ENCODE assay signal across 1 cellular context in genomic region chr6:25341923-25342619, GRCh38.
TF ChIP-seq lines count a peak whose summit lies in the region.

No MANE protein-coding gene starts in this region.

TF ChIP-seq in H1, 55 proteins besides CTCF, POLR2A, EP300 and RAD21:
- TF ChIP-seq ASH2L (IDR thresholded peaks at IDR 0.05; ENCODE audit: low read length) (no peak), NANOG (IDR thresholded peaks at IDR 0.05; ENCODE audit: insufficient read depth, low read depth, low read length, poor library complexity, severe bottlenecking) (peak; percentile 58), POU5F1 (IDR thresholded peaks at IDR 0.05; ENCODE audit: low read depth, low read length) (peak; percentile 73; the same call in 1 of the 2 replicates), CREB1 (IDR thresholded peaks at IDR 0.05) (no peak), TAF1 (IDR thresholded peaks at IDR 0.05; ENCODE audit: low read depth, low read length) (no peak), FOSL1 (IDR thresholded peaks at IDR 0.05; ENCODE audit: insufficient read depth, low read depth, low read length) (no peak), EGR1 (IDR thresholded peaks at IDR 0.05; ENCODE audit: borderline replicate concordance, low read depth, low read length) (0 out of 2 replicates have a peak, but pooled peaks have one; percentile 7), TEAD4 (IDR thresholded peaks at IDR 0.05; ENCODE audit: low read depth, low read length) (peak; percentile 43; the same call in 1 of the 2 replicates), KDM1A (IDR thresholded peaks at IDR 0.05; ENCODE audit: borderline replicate concordance, low read length) (no peak), JUN (IDR thresholded peaks at IDR 0.05; ENCODE audit: low read depth, low read length) (no peak), HDAC2 (IDR thresholded peaks at IDR 0.05; ENCODE audit: borderline replicate concordance in 1 of 2, low read depth in 2 of 2, low read length in 2 of 2) (no peak), TCF12 (IDR thresholded peaks at IDR 0.05; ENCODE audit: low read depth, low read length) (no peak), POLR2AphosphoS5 (IDR thresholded peaks at IDR 0.05; ENCODE audit: low read depth, low read length) (no peak), SP1 (IDR thresholded peaks at IDR 0.05; ENCODE audit: low read depth, low read length) (peak; percentile 40; the same call in 1 of the 2 replicates), ATF2 (IDR thresholded peaks at IDR 0.05; ENCODE audit: low read length) (no peak), MAFK (IDR thresholded peaks at IDR 0.05; ENCODE audit: low read depth, low read length) (no peak), GTF2F1 (IDR thresholded peaks at IDR 0.05; ENCODE audit: borderline replicate concordance, low read depth, low read length) (no peak), TBP (IDR thresholded peaks at IDR 0.05; ENCODE audit: low read depth, low read length) (peak; percentile 34; the same call in 1 of the 2 replicates), ATF3 (IDR thresholded peaks at IDR 0.05; ENCODE audit: insufficient read depth, low read depth, low read length) (no peak), BRCA1 (IDR thresholded peaks at IDR 0.05; ENCODE audit: low read depth, low read length) (0 out of 2 replicates have a peak, but pooled peaks have one; percentile 3)
